ENCODE assay signal across 8 cellular contexts in the genomic region with DNA sequence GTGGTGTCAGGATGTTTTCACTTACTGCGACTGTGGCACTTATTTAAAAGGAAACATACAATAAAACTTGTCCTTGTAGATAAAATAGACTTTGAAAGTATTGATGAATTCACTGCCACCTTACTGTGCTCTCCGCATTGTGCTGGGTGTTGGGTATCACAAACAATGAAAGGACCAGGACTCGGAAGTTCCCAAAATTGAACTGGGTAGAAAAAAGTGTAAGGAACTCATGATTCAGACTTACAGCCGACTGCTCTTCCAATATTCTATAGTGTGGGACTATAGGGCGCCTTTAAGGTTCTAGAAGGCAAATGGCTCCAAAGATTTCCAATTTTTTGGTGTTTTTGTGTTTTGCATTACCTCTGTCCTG. TPM values are rescaled to one million over a fixed set of nuclear protein-coding genes. Genes with fewer than 3 reads are reported as not detected.
A peak's percentile ranks its signal among the peaks of the same experiment; 100 is the strongest.
DNase-seq lines count a peak whose midpoint lies in the region; ATAC-seq and FAIRE-seq lines count a peak whose summit lies in the region.

No MANE protein-coding gene starts in this region.

- POLR2A ChIA-PET in T-cell (lab: Charles Lee) = no interaction called here

- ATAC-seq in T-cell (replicated peaks in 1 of 4) (no peak), right cardiac atrium (peak in 1 of 2 donors; percentile 2), HG02852 (IDR thresholded peaks at IDR 0.05; ENCODE audit: unreplicated experiment) (no peak)

- peaks cover 0 to 19% (median 15%) of the 10 kb centered on the region in 3 donors for H3K4me1 Mint-ChIP-seq in T-cell

- CTCF ChIA-PET in T-cell (lab: Charles Lee) = no interaction called here

- peak overlapping the region; percentile 57 for H3K4me3 ChIP-seq in right cardiac atrium (ENCODE audit: low read length)
- H3K4me3 ChIP-seq in small intestine (ENCODE audit: low read depth in 1 of 2, low read length in 2 of 2) = peak overlapping the region in 1 of 2 donors; percentile 61

- DNase-seq in H4 (ENCODE audit: low spot score) = peak; percentile 11
- DNase-seq in T-cell = no peak
- DNase-seq in right cardiac atrium = no peak
- peak; percentile 12 for DNase-seq in small intestine
- DNase-seq in NOMO-1 treated with DMSO at 0.1 percent for 48 hours (lab: John Stamatoyannopoulos, UW; ENCODE audit: unreplicated experiment) = no peak
- DNase-seq in mucosa of gallbladder (ENCODE audit: low spot score) = no peak
- DNase-seq in NCI-H446 treated with DMSO at 0.1 percent for 48 hours (lab: John Stamatoyannopoulos, UW) = no peak

- no peaks in the 10 kb centered on the region for H3K36me3 ChIP-seq in small intestine (ENCODE audit: control insufficient read depth in 2 of 2, insufficient read depth in 2 of 2, low read length in 2 of 2)

- H3K27ac Mint-ChIP-seq in T-cell = no peak overlapping the region

- 38% methylated on average over 5 of the region's 5 CpGs for WGBS in right cardiac atrium
- WGBS in small intestine, 3 donors = 23 to 30% (median 25%) methylated on average over 5 of the region's 5 CpGs

- H3K4me1 ChIP-seq in right cardiac atrium (ENCODE audit: control insufficient read depth, insufficient read depth, low read length) (peaks cover 5% of the 10 kb centered on the region), small intestine (ENCODE audit: control insufficient read depth in 2 of 2, insufficient read depth in 1 of 2, low read depth in 1 of 2, low read length in 1 of 2) (no peaks in the 10 kb centered on the region)

- H3K27ac ChIP-seq in right cardiac atrium (ENCODE audit: low read length) = peak overlapping the region; percentile 98
- peak overlapping the region; percentile 63 to 93 for H3K27ac ChIP-seq in small intestine (ENCODE audit: low read depth in 1 of 2, low read length in 1 of 2)

- no peak for FAIRE-seq in small intestine (lab: Jason Lieb, UNC)

- H3K27me3 Mint-ChIP-seq in T-cell = peaks cover 26 to 40% of the 10 kb centered on the region in 2 donors

- intact Hi-C loops in right cardiac atrium (cut with DNase I) = loop anchor here in 1 of 4 donors (2.0 kb wide), 1 partner anchor 32 kb away; the partner anchor contains the start of gene ID4

- peak overlapping the region; percentile 49 to 70 (median 50) for H3K4me3 Mint-ChIP-seq in T-cell

- no peaks in the 10 kb centered on the region for H3K9me3 ChIP-seq in right cardiac atrium (ENCODE audit: control insufficient read depth, low read length)
- H3K9me3 ChIP-seq in small intestine (ENCODE audit: control insufficient read depth, low read depth) = no peaks in the 10 kb centered on the region

- peaks cover 0 to 5% (median 0%) of the 10 kb centered on the region in 3 donors for H3K9me3 Mint-ChIP-seq in T-cell

- H3K27me3 ChIP-seq in right cardiac atrium (ENCODE audit: control insufficient read depth, insufficient read depth) = no peaks in the 10 kb centered on the region
- H3K27me3 ChIP-seq in small intestine (ENCODE audit: control insufficient read depth in 2 of 2, insufficient read depth in 2 of 2, low read length in 2 of 2) = no peaks in the 10 kb centered on the region

- H3K36me3 Mint-ChIP-seq in T-cell = no peaks in the 10 kb centered on the region

RNA-seq across cellular contexts. Expression of gene ID4, which starts 32.0 kb away (rescaled TPM):
- 4.3 and 5.5 TPM in 2 replicates for total RNA-seq in H4 (2014; rRNA removed; shearing (Covaris generic))
- total RNA-seq in T-cell = not detected
- 10 to 100 TPM; 32.3 to 74.5 (median 36.8) TPM for total RNA-seq in right cardiac atrium
- polyA plus RNA-seq in right cardiac atrium = 57.3 TPM
- 10 to 100 TPM in 1 of 3 donors, 1 to 10 TPM in 2; 2.5 to 10.1 (median 4.6) TPM for polyA plus RNA-seq in small intestine
- 7.0 TPM for total RNA-seq in mucosa of gallbladder

Comparison
In these comparisons a context has a peak if more than half of its experiments do, and no peak if none do; other contexts are left out.
1. DNase-seq: peak in H4 (single experiment) and small intestine (single experiment); none in T-cell (0 of 34), right cardiac atrium (0 of 3), NOMO-1 treated with DMSO at 0.1 percent for 48 hours (single experiment), mucosa of gallbladder (single experiment) and NCI-H446 treated with DMSO at 0.1 percent for 48 hours (single experiment).